In the genomic region with DNA sequence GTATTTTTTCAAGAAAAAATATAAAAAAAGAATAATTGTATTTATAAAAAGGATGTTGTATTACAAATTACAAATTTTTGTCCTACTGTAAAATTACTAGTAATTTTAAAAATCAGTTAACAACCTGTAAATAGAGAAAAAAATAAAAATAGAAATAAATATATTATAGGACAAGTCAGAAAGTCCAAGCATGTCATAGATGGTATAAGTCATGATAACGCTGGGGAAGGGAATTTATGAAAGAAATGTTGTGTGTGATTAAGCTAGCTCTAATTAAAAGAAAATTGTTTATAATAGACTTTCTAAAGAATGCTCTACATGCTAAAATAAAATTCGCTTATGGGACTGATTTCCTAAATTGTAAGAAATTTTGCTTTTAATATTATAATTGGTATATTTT, we compare ENCODE assay signal across 26 cellular contexts.
"Had no signal": no experiment of that assay in that cellular context is flagged by ENCODE, and none has a peak within 500 bp of the region (broad histone marks: within the 10 kb centered on the region; RNA-seq: fewer than 3 reads in every experiment).

No MANE protein-coding gene starts in this region.

- H3K27me3 ChIP-seq: body of pancreas, colonic mucosa, gastroesophageal sphincter, hepatocyte, tibial nerve had no signal

- H3K4me3 ChIP-seq: body of pancreas, colonic mucosa, gastroesophageal sphincter, hepatocyte, psoas muscle, smooth muscle cell, tibial nerve had no signal

- H3K4me1 ChIP-seq: body of pancreas, colonic mucosa, gastroesophageal sphincter, parathyroid adenoma, psoas muscle, tibial nerve had no signal

- H3K36me3 ChIP-seq: colonic mucosa, gastroesophageal sphincter, tibial nerve had no signal

- H3K9ac ChIP-seq: parathyroid adenoma had no signal

- H3K4me2 ChIP-seq: hepatocyte, smooth muscle cell had no signal

- DNase-seq: activated CD4-positive, alpha-beta T cell treated with anti-CD3 and anti-CD28 coated beads for 4 hours; activated CD4-positive, alpha-beta T cell treated with anti-CD3 and anti-CD28 coated beads, Interleukin-2, amount 50 U/mL, for 4 hours; activated naive CD4-positive, alpha-beta T cell; activated T-cell treated with anti-CD3 and anti-CD28 coated beads for 4 hours; activated T-cell treated with anti-CD3 and anti-CD28 coated beads, Interleukin-2, amount 50 U/mL, for 72 hours; anterior cingulate cortex; body of pancreas; colonic mucosa; effector CD8-positive, alpha-beta T cell; left colon; naive thymus-derived CD8-positive, alpha-beta T cell; occipital lobe; psoas muscle; stimulated activated CD4-positive, alpha-beta T cell treated with anti-CD3 and anti-CD28 coated beads, Interleukin-1b, Interleukin-23, amount 100 ng/mL, for 48 hours; stimulated activated CD4-positive, alpha-beta T cell treated with anti-CD3 and anti-CD28 coated beads, Interleukin-4, amount 100 ng/mL, for 4 hours; stimulated activated CD8-positive, alpha-beta memory T cell treated with anti-CD3 and anti-CD28 coated beads, Interleukin-4, amount 100 ng/mL, for 48 hours; stimulated activated naive CD8-positive, alpha-beta T cell treated with anti-CD3 and anti-CD28 coated beads, Interleukin-15, amount 100 ng/mL, for 72 hours; substantia nigra had no signal

- H3K9me3 ChIP-seq: body of pancreas, colonic mucosa, gastroesophageal sphincter, psoas muscle, tibial nerve had no signal

- H3K79me2 ChIP-seq: hepatocyte, parathyroid adenoma had no signal

- ATAC-seq: activated naive CD4-positive, alpha-beta T cell treated with anti-CD3 and anti-CD28 coated beads, Interleukin-2, amount 50 U/mL, for 72 hours; activated T-cell treated with anti-CD3 and anti-CD28 coated beads, Interleukin-2, amount 50 U/mL, for 72 hours; body of pancreas; gastroesophageal sphincter; left colon; naive thymus-derived CD8-positive, alpha-beta T cell; psoas muscle; stimulated activated memory B cell treated with anti-CD40 and anti-IgM and Interleukin-4, amounts not matched to agents 10 μg/mL and 1 μg/mL and 100 μg/mL, for 72 hours; stimulated activated naive CD8-positive, alpha-beta T cell treated with anti-CD3 and anti-CD28 coated beads, Interleukin-15, amount 100 ng/mL, for 72 hours had no signal

- H3K27ac ChIP-seq: body of pancreas, colonic mucosa, gastroesophageal sphincter, hepatocyte, parathyroid adenoma, psoas muscle, tibial nerve, VCaP had no signal
